Comparison of ENCODE assay signal across 32 cellular contexts in the genomic region with DNA sequence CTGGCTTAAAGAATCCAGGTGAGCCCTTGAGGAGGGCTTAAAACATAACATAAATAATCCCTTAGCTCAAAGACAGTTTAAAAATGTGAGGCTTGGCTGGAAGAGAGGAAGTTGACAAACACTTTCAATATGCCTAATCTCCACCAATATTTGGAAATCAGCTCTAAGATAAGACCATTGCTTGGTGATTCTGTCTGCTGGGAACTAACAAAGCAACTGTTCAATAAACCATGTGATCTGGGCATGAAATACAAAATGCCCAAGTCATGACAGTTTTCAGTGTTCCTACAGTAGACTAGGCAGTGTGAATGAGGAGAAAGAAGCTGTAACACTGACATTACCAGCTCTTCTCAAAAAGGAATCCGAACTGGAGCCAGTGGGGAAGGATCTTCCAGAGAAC. TPM values are rescaled to one million over a fixed set of nuclear protein-coding genes. Genes with fewer than 3 reads are reported as not detected.
A peak's percentile ranks its signal among the peaks of the same experiment; 100 is the strongest.
DNase-seq lines count a peak whose midpoint lies in the region; ATAC-seq, FAIRE-seq and TF ChIP-seq lines count a peak whose summit lies in the region.
"Had no signal": no experiment of that assay in that cellular context is flagged by ENCODE, and none has a peak within 500 bp of the region (broad histone marks: within the 10 kb centered on the region; RNA-seq: fewer than 3 reads in every experiment).

No MANE protein-coding gene starts in this region.

- H3K4me1 Mint-ChIP-seq in activated T-helper 2 cell treated with anti-CD3 and anti-CD28 coated beads, Interferon-gamma antibody, Interleukin-2, Interleukin-4, amounts not matched to agents 10 μg/mL and 5 μg/mL and 100 μg/mL, durations not matched to agents 14 hours and 24 hours and 36 hours (ENCODE audit: low read depth) = peaks cover 27% of the 10 kb centered on the region
- H3K4me1 Mint-ChIP-seq in memory B cell = peaks cover 2% of the 10 kb centered on the region

- DNase-seq in Ammon's horn (ENCODE audit: low spot score) (peak; percentile 54), D721Med (ENCODE audit: insufficient read length, low spot score) (no peak), memory B cell (ENCODE audit: low spot score in 2 of 2) (no peak), NCI-H524 treated with DMSO at 0.1 percent for 48 hours (lab: John Stamatoyannopoulos, UW) (no peak), DMS114 treated with DMSO at 0.1 percent for 48 hours (lab: John Stamatoyannopoulos, UW; ENCODE audit: unreplicated experiment) (no peak)
- DNase-seq in activated T-helper 2 cell treated with anti-CD3 and anti-CD28 coated beads, Interferon-gamma antibody, Interleukin-2, Interleukin-4, amounts not matched to agents 10 μg/mL and 5 μg/mL and 100 μg/mL, durations not matched to agents 14 hours and 24 hours and 36 hours (ENCODE audit: low spot score) = no peak
- DNase-seq: activated CD4-positive, alpha-beta T cell treated with anti-CD3 and anti-CD28 coated beads for 4 hours; activated naive CD8-positive, alpha-beta T cell treated with anti-CD3 and anti-CD28 coated beads for 36 hours; DMS53; erythroblast; foreskin keratinocyte; GDM1; KG1; MM.1S; naive B cell; NCI-H146; NCI-H510A treated with DMSO at 0.1 percent for 48 hours; retina; stimulated activated CD4-positive, alpha-beta T cell treated with anti-CD3 and anti-CD28 coated beads, Interleukin-2, amount 100 ng/mL, for 24 hours; T-helper 17 cell had no signal

- ATAC-seq in memory B cell (ENCODE audit: low read depth) (no peak), HG03175 (IDR thresholded peaks at IDR 0.05; ENCODE audit: unreplicated experiment) (no peak)
- ATAC-seq: foreskin keratinocyte, left lobe of liver, T-helper 17 cell had no signal

- H3K27ac Mint-ChIP-seq in activated T-helper 2 cell treated with anti-CD3 and anti-CD28 coated beads, Interferon-gamma antibody, Interleukin-2, Interleukin-4, amounts not matched to agents 10 μg/mL and 5 μg/mL and 100 μg/mL, durations not matched to agents 14 hours and 24 hours and 36 hours = peak overlapping the region; percentile 72
- H3K27ac Mint-ChIP-seq in memory B cell = peak overlapping the region; percentile 38
- H3K27ac Mint-ChIP-seq: activated naive CD8-positive, alpha-beta T cell treated with anti-CD3 and anti-CD28 coated beads for 36 hours; T-helper 17 cell had no signal

- intact Hi-C loops in activated T-helper 2 cell treated with anti-CD3 and anti-CD28 coated beads, Interferon-gamma antibody, Interleukin-2, Interleukin-4, amounts not matched to agents 10 μg/mL and 5 μg/mL and 100 μg/mL, durations not matched to agents 14 hours and 24 hours and 36 hours (cut with micrococcal nuclease) = loop anchor here (1.0 kb wide), 1 partner anchor 10 kb away; a partner anchor contains a TSS

- no peaks in the 10 kb centered on the region for H3K27me3 Mint-ChIP-seq in activated T-helper 2 cell treated with anti-CD3 and anti-CD28 coated beads, Interferon-gamma antibody, Interleukin-2, Interleukin-4, amounts not matched to agents 10 μg/mL and 5 μg/mL and 100 μg/mL, durations not matched to agents 14 hours and 24 hours and 36 hours (ENCODE audit: low read depth)
- H3K27me3 Mint-ChIP-seq in memory B cell = no peaks in the 10 kb centered on the region
- H3K27me3 Mint-ChIP-seq: activated naive CD8-positive, alpha-beta T cell treated with anti-CD3 and anti-CD28 coated beads for 36 hours; central memory CD8-positive, alpha-beta T cell; naive B cell; T-helper 17 cell had no signal

- no peak overlapping the region for H3K4me3 Mint-ChIP-seq in activated T-helper 2 cell treated with anti-CD3 and anti-CD28 coated beads, Interferon-gamma antibody, Interleukin-2, Interleukin-4, amounts not matched to agents 10 μg/mL and 5 μg/mL and 100 μg/mL, durations not matched to agents 14 hours and 24 hours and 36 hours (ENCODE audit: low read depth)
- H3K4me3 Mint-ChIP-seq in memory B cell = no peak overlapping the region
- H3K4me3 Mint-ChIP-seq: activated naive CD8-positive, alpha-beta T cell treated with anti-CD3 and anti-CD28 coated beads for 36 hours; central memory CD8-positive, alpha-beta T cell; naive B cell; T-helper 17 cell had no signal

- H3K9me3 Mint-ChIP-seq in activated T-helper 2 cell treated with anti-CD3 and anti-CD28 coated beads, Interferon-gamma antibody, Interleukin-2, Interleukin-4, amounts not matched to agents 10 μg/mL and 5 μg/mL and 100 μg/mL, durations not matched to agents 14 hours and 24 hours and 36 hours = no peaks in the 10 kb centered on the region
- no peaks in the 10 kb centered on the region for H3K9me3 Mint-ChIP-seq in memory B cell
- H3K9me3 Mint-ChIP-seq: activated naive CD8-positive, alpha-beta T cell treated with anti-CD3 and anti-CD28 coated beads for 36 hours; central memory CD8-positive, alpha-beta T cell; naive B cell had no signal

- no peak for TF ChIP-seq CTCF in D721Med (IDR thresholded peaks at IDR 0.05; ENCODE audit: insufficient read depth, missing control alignments)

- H3K36me3 Mint-ChIP-seq in activated T-helper 2 cell treated with anti-CD3 and anti-CD28 coated beads, Interferon-gamma antibody, Interleukin-2, Interleukin-4, amounts not matched to agents 10 μg/mL and 5 μg/mL and 100 μg/mL, durations not matched to agents 14 hours and 24 hours and 36 hours (ENCODE audit: low read depth) = peaks cover 70% of the 10 kb centered on the region
- H3K36me3 Mint-ChIP-seq in memory B cell = peaks cover 30% of the 10 kb centered on the region

- peak; percentile 35 for FAIRE-seq in D721Med (lab: Jason Lieb, UNC)
- FAIRE-seq: HTR-8/SVneo had no signal

RNA-seq across cellular contexts. Expression of a gene that starts 10.7 kb away (rescaled TPM):
- 74.4 and 77.3 TPM in 2 replicates for total RNA-seq in activated T-helper 2 cell treated with anti-CD3 and anti-CD28 coated beads, Interferon-gamma antibody, Interleukin-2, Interleukin-4, amounts not matched to agents 10 μg/mL and 5 μg/mL and 100 μg/mL, durations not matched to agents 14 hours and 24 hours and 36 hours

RNA-seq across cellular contexts. Expression of a gene that starts 43.4 kb away (rescaled TPM):
- total RNA-seq in activated T-helper 2 cell treated with anti-CD3 and anti-CD28 coated beads, Interferon-gamma antibody, Interleukin-2, Interleukin-4, amounts not matched to agents 10 μg/mL and 5 μg/mL and 100 μg/mL, durations not matched to agents 14 hours and 24 hours and 36 hours = not detected in 2 replicates
- total RNA-seq: activated CD8-positive, alpha-beta memory T cell treated with anti-CD3 and anti-CD28 coated beads for 36 hours; activated naive CD8-positive, alpha-beta T cell treated with anti-CD3 and anti-CD28 coated beads for 36 hours; foreskin keratinocyte; left lobe of liver; RPMI7951; smooth muscle cell; T-helper 17 cell; urinary bladder had no signal

RNA-seq across cellular contexts. Expression of a gene that starts 52.0 kb away (rescaled TPM):
- not detected in 2 replicates for total RNA-seq in activated T-helper 2 cell treated with anti-CD3 and anti-CD28 coated beads, Interferon-gamma antibody, Interleukin-2, Interleukin-4, amounts not matched to agents 10 μg/mL and 5 μg/mL and 100 μg/mL, durations not matched to agents 14 hours and 24 hours and 36 hours
- total RNA-seq: activated CD8-positive, alpha-beta memory T cell treated with anti-CD3 and anti-CD28 coated beads for 36 hours; activated naive CD8-positive, alpha-beta T cell treated with anti-CD3 and anti-CD28 coated beads for 36 hours; foreskin keratinocyte; H4; left lobe of liver; mesenteric fat pad; osteoblast; RPMI7951; smooth muscle cell; subcutaneous adipose tissue; T-helper 17 cell; urinary bladder had no signal
